ENCODE assay signal across 12 cellular contexts in genomic region chr3:169886671-169887070, GRCh38. TPM values are rescaled to one million over a fixed set of nuclear protein-coding genes. Genes with fewer than 3 reads are reported as not detected.
A peak's percentile ranks its signal among the peaks of the same experiment; 100 is the strongest.
DNase-seq lines count a peak whose midpoint lies in the region; ATAC-seq lines count a peak whose summit lies in the region.
"Had no signal": no experiment of that assay in that cellular context is flagged by ENCODE, and none has a peak within 500 bp of the region (broad histone marks: within the 10 kb centered on the region; RNA-seq: fewer than 3 reads in every experiment).

No MANE protein-coding gene starts in this region.

- DNase-seq in ACHN (peak; percentile 49), NCI-H226 (peak; percentile 44), fibroblast of peridontal ligament (ENCODE audit: extremely low read depth) (peak; percentile 69), myocyte (ENCODE audit: low read depth) (peak; percentile 37), NCI-H2171 treated with DMSO at 0.1 percent for 48 hours (lab: John Stamatoyannopoulos, UW) (no peak), SW 1271 (lab: John Stamatoyannopoulos, UW) (no peak), CD1c-positive myeloid dendritic cell (ENCODE audit: extremely low spot score) (no peak)
- DNase-seq: activated CD4-positive, alpha-beta memory T cell treated with anti-CD3 and anti-CD28 coated beads, Interleukin-2, amount 10 ng/mL, durations not matched to agents 7 days and 5 days; AML-193; NCI-H146; SJCRH30 had no signal

- ATAC-seq in HG03280 (IDR thresholded peaks at IDR 0.05; ENCODE audit: unreplicated experiment), result no peak

- in situ Hi-C loops in ACHN (cut with HindIII; ENCODE audit: low pct_ligation_motif_present, low pct_unique_long_range_greater_than_20kb, low sequenced_read_pairs), result no loop called here

RNA-seq across cellular contexts. Expression of gene LRRC31, which starts 16.9 kb away (rescaled TPM):
- not detected in 2 replicates for total RNA-seq in myocyte
- polyA plus RNA-seq in myocyte (2012), result not detected
- total RNA-seq: activated CD4-positive, alpha-beta memory T cell treated with anti-CD3 and anti-CD28 coated beads, Interleukin-2, amount 10 ng/mL, durations not matched to agents 7 days and 5 days; SJCRH30 had no signal

RNA-seq across cellular contexts. Expression of gene SAMD7, which starts 24.7 kb away (rescaled TPM):
- total RNA-seq in myocyte, result not detected in 2 replicates
- polyA plus RNA-seq in myocyte (2012), result not detected
- total RNA-seq: activated CD4-positive, alpha-beta memory T cell treated with anti-CD3 and anti-CD28 coated beads, Interleukin-2, amount 10 ng/mL, durations not matched to agents 7 days and 5 days; SJCRH30 had no signal

Comparison
In these comparisons a context has a peak if more than half of its experiments do, and no peak if none do; other contexts are left out.
1. DNase-seq: peak in ACHN (single experiment), NCI-H226 (single experiment), fibroblast of peridontal ligament (single experiment) and myocyte (single experiment); none in NCI-H2171 treated with DMSO at 0.1 percent for 48 hours (single experiment), SW 1271 (0 of 2) and CD1c-positive myeloid dendritic cell (single experiment).